ENCODE assay signal across 26 cellular contexts in the genomic region with DNA sequence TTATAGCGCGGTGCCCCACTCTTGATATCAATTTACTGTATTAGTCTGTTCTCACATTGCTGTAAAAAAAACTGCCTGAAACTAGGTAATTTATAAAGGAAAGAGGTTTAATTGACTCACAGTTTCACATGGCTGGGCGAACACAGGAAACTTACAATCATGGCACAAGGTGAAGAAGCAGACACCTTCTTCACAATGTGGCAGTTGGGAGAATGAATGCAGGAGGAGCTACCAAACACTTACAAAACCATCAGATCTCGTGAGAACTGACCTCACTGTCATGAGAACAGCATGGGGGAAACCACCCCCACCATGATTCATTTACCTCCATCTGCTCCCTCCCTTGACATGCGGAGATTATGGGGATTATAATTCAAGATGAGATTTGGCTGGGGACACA. TPM values are rescaled to one million over a fixed set of nuclear protein-coding genes. Genes with fewer than 3 reads are reported as not detected.
A peak's percentile ranks its signal among the peaks of the same experiment; 100 is the strongest.
DNase-seq lines count a peak whose midpoint lies in the region; TF ChIP-seq lines count a peak whose summit lies in the region.
"Had no signal": no experiment of that assay in that cellular context is flagged by ENCODE, and none has a peak within 500 bp of the region (broad histone marks: within the 10 kb centered on the region; RNA-seq: fewer than 3 reads in every experiment).

No MANE protein-coding gene starts in this region.

- H3K27ac ChIP-seq in endodermal cell (ENCODE audit: low read depth, low read length) = no peak overlapping the region
- H3K27ac ChIP-seq in dorsolateral prefrontal cortex = no peak overlapping the region
- H3K27ac ChIP-seq: colonic mucosa, HL-60, parathyroid adenoma, thoracic aorta had no signal

- WGBS in endodermal cell (ENCODE audit: insufficient coverage in 1 of 2, insufficient read length in 1 of 2), 2 experiments = 90 to 97% methylated on average over 3 to 4 of the region's 5 CpGs

- H3K9me3 ChIP-seq in endodermal cell (ENCODE audit: control insufficient read depth, low read length) = peaks cover 75% of the 10 kb centered on the region
- H3K9me3 ChIP-seq: colonic mucosa had no signal

- DNase-seq in activated CD4-positive, alpha-beta T cell treated with anti-CD3 and anti-CD28 coated beads, Interleukin-2, amount 10 ng/mL, durations not matched to agents 24 days and 14 days = no peak
- no peak for DNase-seq in activated CD4-positive, alpha-beta T cell treated with anti-CD3 and anti-CD28 coated beads for 4 hours
- DNase-seq in stimulated activated CD4-positive, alpha-beta T cell treated with anti-CD3 and anti-CD28 coated beads, Interleukin-4, amount 100 ng/mL, for 24 hours = peak; percentile 22
- DNase-seq in stimulated activated CD4-positive, alpha-beta T cell treated with anti-CD3 and anti-CD28 coated beads, Interleukin-4, amount 100 ng/mL, for 1 hour = no peak
- DNase-seq in endodermal cell (no peak), activated gamma-delta T cell treated with Interleukin-2 at 50 U/mL for 16 hours (no peak), dorsolateral prefrontal cortex (no peak)
- DNase-seq: activated CD8-positive, alpha-beta memory T cell treated with anti-CD3 and anti-CD28 coated beads for 24 hours; CD4-positive, alpha-beta memory T cell; colonic mucosa; effector memory CD4-positive, alpha-beta T cell; GDM1; glutamatergic neuron; KG1; MM.1S; NCI-H1930; NCI-H2171 treated with DMSO at 0.1 percent for 48 hours; NCI-H510A; NK-92 treated with Interleukin-12 subunit alpha and Interleukin-12 subunit beta, amount 100 ng/mL, for 24 hours; retina had no signal

- no peak overlapping the region for H3K4me3 Mint-ChIP-seq in activated CD4-positive, alpha-beta T cell treated with anti-CD3 and anti-CD28 coated beads, Interleukin-2, amount 10 ng/mL, durations not matched to agents 24 days and 14 days
- no peak overlapping the region for H3K4me3 Mint-ChIP-seq in endodermal cell
- H3K4me3 Mint-ChIP-seq: B cell; memory B cell; stimulated activated naive CD8-positive, alpha-beta T cell treated with anti-CD3 and anti-CD28 coated beads, Interleukin-15, Interleukin-2, amounts not matched to agents 100 ng/mL and 50 ng/mL, for 24 hours had no signal

- H3K27me3 ChIP-seq in endodermal cell (ENCODE audit: control insufficient read depth, insufficient read depth, low read length, poor library complexity, severe bottlenecking) = no peaks in the 10 kb centered on the region
- no peaks in the 10 kb centered on the region for H3K27me3 ChIP-seq in dorsolateral prefrontal cortex
- H3K27me3 ChIP-seq: colonic mucosa had no signal

- H3K4me3 ChIP-seq in endodermal cell (ENCODE audit: low read length) = peak overlapping the region; percentile 69
- no peak overlapping the region for H3K4me3 ChIP-seq in dorsolateral prefrontal cortex
- H3K4me3 ChIP-seq: colonic mucosa, thoracic aorta had no signal

- TF ChIP-seq CTCF in endodermal cell (conservative IDR thresholded peaks at IDR 0.05) (no peak), dorsolateral prefrontal cortex (IDR thresholded peaks at IDR 0.05 in 54 of 56, conservative IDR thresholded peaks at IDR 0.05 in 2 of 56; ENCODE audit: low read depth in 1 of 56, partially characterized antibody in 56 of 56) (no peak)

- H3K36me3 Mint-ChIP-seq in activated CD4-positive, alpha-beta T cell treated with anti-CD3 and anti-CD28 coated beads, Interleukin-2, amount 10 ng/mL, durations not matched to agents 24 days and 14 days (ENCODE audit: low read depth) = peaks cover 64% of the 10 kb centered on the region
- peaks cover 72% of the 10 kb centered on the region for H3K36me3 Mint-ChIP-seq in endodermal cell (ENCODE audit: low read depth)

- intact Hi-C loops in activated CD4-positive, alpha-beta T cell treated with anti-CD3 and anti-CD28 coated beads, Interleukin-2, amount 10 ng/mL, durations not matched to agents 24 days and 14 days (cut with micrococcal nuclease) = loop anchor here (5.0 kb wide), 1 partner anchor 36 kb away; no protein-coding TSS in a partner anchor
- intact Hi-C loops in dorsolateral prefrontal cortex (cut with DNase I) = no loop called here

- H3K4me1 Mint-ChIP-seq in activated CD4-positive, alpha-beta T cell treated with anti-CD3 and anti-CD28 coated beads, Interleukin-2, amount 10 ng/mL, durations not matched to agents 24 days and 14 days = peaks cover 10% of the 10 kb centered on the region
- H3K4me1 Mint-ChIP-seq in endodermal cell = peaks cover 35% of the 10 kb centered on the region

- H3K27me3 Mint-ChIP-seq in activated CD4-positive, alpha-beta T cell treated with anti-CD3 and anti-CD28 coated beads, Interleukin-2, amount 10 ng/mL, durations not matched to agents 24 days and 14 days = no peaks in the 10 kb centered on the region
- H3K27me3 Mint-ChIP-seq in endodermal cell (ENCODE audit: insufficient read depth) = no peaks in the 10 kb centered on the region
- H3K27me3 Mint-ChIP-seq: B cell; CD4-positive, alpha-beta memory T cell; memory B cell; stimulated activated naive CD8-positive, alpha-beta T cell treated with anti-CD3 and anti-CD28 coated beads, Interleukin-15, Interleukin-2, amounts not matched to agents 100 ng/mL and 50 ng/mL, for 24 hours had no signal

- peaks cover 3% of the 10 kb centered on the region for H3K4me1 ChIP-seq in endodermal cell (ENCODE audit: control insufficient read depth, insufficient read depth, low read length)

- no peak overlapping the region for H3K9ac ChIP-seq in endodermal cell (ENCODE audit: extremely low read depth, low read length, poor library complexity, severe bottlenecking)
- H3K9ac ChIP-seq: parathyroid adenoma had no signal

- peaks cover 25% of the 10 kb centered on the region for H3K9me3 Mint-ChIP-seq in activated CD4-positive, alpha-beta T cell treated with anti-CD3 and anti-CD28 coated beads, Interleukin-2, amount 10 ng/mL, durations not matched to agents 24 days and 14 days
- peaks cover 43% of the 10 kb centered on the region for H3K9me3 Mint-ChIP-seq in endodermal cell

- H3K36me3 ChIP-seq in endodermal cell (ENCODE audit: control insufficient read depth, insufficient read depth, low read length) = peaks cover 78% of the 10 kb centered on the region
- H3K36me3 ChIP-seq: colonic mucosa, thoracic aorta had no signal

- peak overlapping the region; percentile 43 for H3K27ac Mint-ChIP-seq in activated CD4-positive, alpha-beta T cell treated with anti-CD3 and anti-CD28 coated beads, Interleukin-2, amount 10 ng/mL, durations not matched to agents 24 days and 14 days
- H3K27ac Mint-ChIP-seq in endodermal cell = peak overlapping the region; percentile 50
- H3K27ac Mint-ChIP-seq: B cell; memory B cell; stimulated activated naive CD8-positive, alpha-beta T cell treated with anti-CD3 and anti-CD28 coated beads, Interleukin-15, Interleukin-2, amounts not matched to agents 100 ng/mL and 50 ng/mL, for 24 hours had no signal

RNA-seq across cellular contexts. Expression of gene FBXO34, which starts 42.3 kb away (rescaled TPM):
- 25.3 and 26.2 TPM in 2 replicates for total RNA-seq in activated CD4-positive, alpha-beta T cell treated with anti-CD3 and anti-CD28 coated beads, Interleukin-2, amount 10 ng/mL, durations not matched to agents 24 days and 14 days
- total RNA-seq in endodermal cell (10 to 100 TPM; 44.1 to 51.6 TPM), dorsolateral prefrontal cortex (10 to 100 TPM; 21.6 to 85.6 (median 58.1) TPM)
- polyA plus RNA-seq in endodermal cell (2013, experiment 1 of 2) = 17.3 TPM
- 19.2 TPM for polyA plus RNA-seq in endodermal cell (2013, experiment 2 of 2)
